Comparison of ENCODE assay signal across 7 cellular contexts in the genomic region with DNA sequence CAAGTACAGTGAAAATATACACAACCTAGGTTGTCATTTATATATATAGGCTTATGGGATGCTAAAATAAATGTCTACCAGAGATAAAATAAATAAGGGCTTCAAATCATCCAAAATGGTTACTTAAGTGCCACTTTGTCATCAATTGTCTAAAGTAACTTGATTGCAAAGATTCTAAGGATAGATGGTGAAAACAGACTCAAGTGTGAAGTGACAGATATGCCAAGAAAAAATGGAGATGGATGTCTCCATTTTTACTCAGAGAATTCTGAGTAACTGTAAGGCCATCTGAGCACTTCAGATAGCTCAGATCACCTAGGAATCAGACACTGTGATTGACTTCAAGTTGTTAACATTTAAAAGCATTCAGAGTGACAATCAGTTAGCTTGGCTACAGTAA.
"Had no signal": no experiment of that assay in that cellular context is flagged by ENCODE, and none has a peak within 500 bp of the region (broad histone marks: within the 10 kb centered on the region; RNA-seq: fewer than 3 reads in every experiment).

No MANE protein-coding gene starts in this region.

- FAIRE-seq: G401.6, GM12878, GM12892, GM18507, GM19239 had no signal

- H3K4me3 ChIP-seq: GM12878 had no signal

- DNase-seq: GDM1, GF-D8 had no signal

- ATAC-seq: GM12878 had no signal
